In genomic region chr9:77606526-77606925, GRCh38 we compare ENCODE assay signal across 28 cellular contexts. TPM values are rescaled to one million over a fixed set of nuclear protein-coding genes. Genes with fewer than 3 reads are reported as not detected.
DNase-seq lines count a peak whose midpoint lies in the region; ATAC-seq and TF ChIP-seq lines count a peak whose summit lies in the region.
"Had no signal": no experiment of that assay in that cellular context is flagged by ENCODE, and none has a peak within 500 bp of the region (broad histone marks: within the 10 kb centered on the region; RNA-seq: fewer than 3 reads in every experiment).

No MANE protein-coding gene starts in this region.

- no peak for ATAC-seq in upper lobe of left lung (ENCODE audit: low FRiP score in 2 of 2)
- ATAC-seq: activated T-helper 17 cell treated with anti-CD3 and anti-CD28 coated beads, Interleukin-2, amount 50 U/mL, for 72 hours; gastrocnemius medialis; stimulated activated naive CD8-positive, alpha-beta T cell treated with anti-CD3 and anti-CD28 coated beads, Interleukin-15, Interleukin-2, amounts not matched to agents 100 U/mL and 50 U/mL, for 24 hours had no signal

- H3K4me1 Mint-ChIP-seq in progenitor cell of endocrine pancreas (ENCODE audit: low read depth), result peaks cover 11% of the 10 kb centered on the region
- H3K4me1 Mint-ChIP-seq: activated naive CD8-positive, alpha-beta T cell treated with anti-CD3 and anti-CD28 coated beads, Interleukin-2, amount 10 ng/mL, durations not matched to agents 7 days and 5 days; activated T-helper 17 cell treated with anti-CD3 and anti-CD28 coated beads, Interleukin-2, amount 50 U/mL, for 72 hours; central memory CD8-positive, alpha-beta T cell had no signal

- no peak overlapping the region for H3K4me3 ChIP-seq in esophagus squamous epithelium
- no peak overlapping the region for H3K4me3 ChIP-seq in parathyroid adenoma (ENCODE audit: low read depth, low read length)
- H3K4me3 ChIP-seq in upper lobe of left lung, result no peak overlapping the region
- H3K4me3 ChIP-seq: gastrocnemius medialis, HAP-1, lung, tibial artery had no signal

- no peaks in the 10 kb centered on the region for H3K36me3 ChIP-seq in esophagus squamous epithelium
- no peaks in the 10 kb centered on the region for H3K36me3 ChIP-seq in parathyroid adenoma (ENCODE audit: control insufficient read depth, insufficient read depth, low read length)
- H3K36me3 ChIP-seq in upper lobe of left lung, result no peaks in the 10 kb centered on the region
- H3K36me3 ChIP-seq: gastrocnemius medialis, HAP-1, tibial artery had no signal

- no peaks in the 10 kb centered on the region for H3K27me3 ChIP-seq in esophagus squamous epithelium
- no peaks in the 10 kb centered on the region for H3K27me3 ChIP-seq in parathyroid adenoma (ENCODE audit: control insufficient read depth, insufficient read depth, low read length)
- H3K27me3 ChIP-seq in upper lobe of left lung, result no peaks in the 10 kb centered on the region
- H3K27me3 ChIP-seq: gastrocnemius medialis, tibial artery had no signal

- H3K4me3 Mint-ChIP-seq in progenitor cell of endocrine pancreas (ENCODE audit: low read depth), result no peak overlapping the region
- H3K4me3 Mint-ChIP-seq: activated CD4-positive, alpha-beta memory T cell treated with anti-CD3 and anti-CD28 coated beads for 36 hours; activated naive CD8-positive, alpha-beta T cell treated with anti-CD3 and anti-CD28 coated beads, Interleukin-2, amount 10 ng/mL, durations not matched to agents 7 days and 5 days; activated T-helper 17 cell treated with anti-CD3 and anti-CD28 coated beads, Interleukin-2, amount 50 U/mL, for 72 hours; central memory CD8-positive, alpha-beta T cell; dendritic cell treated with granulocyte-macrophage colony-stimulating factor and Interleukin-4, amounts not matched to agents 40 ng/mL and 50 ng/mL, for 4 days had no signal

- intact Hi-C loops in esophagus squamous epithelium (cut with DNase I), result no loop called here

- no peak overlapping the region for H3K27ac Mint-ChIP-seq in progenitor cell of endocrine pancreas
- H3K27ac Mint-ChIP-seq: activated CD4-positive, alpha-beta memory T cell treated with anti-CD3 and anti-CD28 coated beads for 36 hours; activated naive CD8-positive, alpha-beta T cell treated with anti-CD3 and anti-CD28 coated beads, Interleukin-2, amount 10 ng/mL, durations not matched to agents 7 days and 5 days; activated T-helper 17 cell treated with anti-CD3 and anti-CD28 coated beads, Interleukin-2, amount 50 U/mL, for 72 hours; dendritic cell treated with granulocyte-macrophage colony-stimulating factor and Interleukin-4, amounts not matched to agents 40 ng/mL and 50 ng/mL, for 4 days had no signal

- TF ChIP-seq POLR2A in esophagus squamous epithelium (IDR thresholded peaks at IDR 0.05), result no peak
- TF ChIP-seq POLR2A in upper lobe of left lung (IDR thresholded peaks at IDR 0.05), result no peak

- H3K4me1 ChIP-seq in esophagus squamous epithelium, result peaks cover 0 to 20% (median 0%) of the 10 kb centered on the region in 3 donors
- no peaks in the 10 kb centered on the region for H3K4me1 ChIP-seq in parathyroid adenoma
- H3K4me1 ChIP-seq in upper lobe of left lung, result peaks cover 6 to 14% (median 8%) of the 10 kb centered on the region in 4 donors
- H3K4me1 ChIP-seq: HAP-1 had no signal

- no peaks in the 10 kb centered on the region for H3K79me2 ChIP-seq in parathyroid adenoma

- no peak for TF ChIP-seq EP300 in upper lobe of left lung (IDR thresholded peaks at IDR 0.05)

- DNase-seq in NCI-H2029 (lab: John Stamatoyannopoulos, UW) (peak; percentile 37), NCI-H2029 treated with DMSO at 0.1 percent for 48 hours (lab: John Stamatoyannopoulos, UW) (no peak), esophagus squamous epithelium (lab: John Stamatoyannopoulos, UW) (no peak), upper lobe of left lung (no peak), midbrain (lab: John Stamatoyannopoulos, UW) (no peak), progenitor cell of endocrine pancreas (ENCODE audit: low spot score, unreplicated experiment) (no peak), NOMO-1 treated with DMSO at 0.1 percent for 48 hours (lab: John Stamatoyannopoulos, UW; ENCODE audit: unreplicated experiment) (no peak)
- DNase-seq: activated CD4-positive, alpha-beta memory T cell treated with anti-CD3 and anti-CD28 coated beads for 36 hours; activated CD4-positive, CD25-positive, alpha-beta regulatory T cell treated with anti-CD3 and anti-CD28 coated beads, Interleukin-2, amount 50 U/mL, for 72 hours; activated CD8-positive, alpha-beta memory T cell treated with anti-CD3 and anti-CD28 coated beads, Interleukin-2, amount 50 U/mL, for 48 hours; activated naive CD8-positive, alpha-beta T cell treated with anti-CD3 and anti-CD28 coated beads, Interleukin-2, amount 10 ng/mL, durations not matched to agents 7 days and 5 days; DND-41; gastrocnemius medialis; NCI-H1105; NCI-H187 treated with DMSO at 0.1 percent for 48 hours; NCI-H345; NCI-H748 treated with DMSO at 0.1 percent for 48 hours; RPMI8226; stimulated activated naive CD8-positive, alpha-beta T cell treated with anti-CD3 and anti-CD28 coated beads, Interleukin-15, Interleukin-2, amounts not matched to agents 100 U/mL and 50 U/mL, for 24 hours; tibial artery had no signal

- H3K27ac ChIP-seq in esophagus squamous epithelium (peak overlapping the region; percentile 6 to 72 (median 46)), parathyroid adenoma (peak overlapping the region; percentile 61), upper lobe of left lung (peak overlapping the region in 3 of 4 donors; percentile 46 to 78 (median 66))
- H3K27ac ChIP-seq: 22Rv1 had no signal

- no peak overlapping the region for H3K4me2 ChIP-seq in parathyroid adenoma (ENCODE audit: low read length)

- H3K9me3 ChIP-seq in esophagus squamous epithelium (no peaks in the 10 kb centered on the region), parathyroid adenoma (ENCODE audit: control insufficient read depth, low read length) (no peaks in the 10 kb centered on the region), upper lobe of left lung (no peaks in the 10 kb centered on the region)
- H3K9me3 ChIP-seq: gastrocnemius medialis, HAP-1, tibial artery had no signal

- H2AFZ ChIP-seq in parathyroid adenoma, result no peak overlapping the region

- H3K36me3 Mint-ChIP-seq in progenitor cell of endocrine pancreas (ENCODE audit: insufficient read depth), result no peaks in the 10 kb centered on the region
- H3K36me3 Mint-ChIP-seq: activated CD4-positive, alpha-beta memory T cell treated with anti-CD3 and anti-CD28 coated beads for 36 hours; activated naive CD8-positive, alpha-beta T cell treated with anti-CD3 and anti-CD28 coated beads, Interleukin-2, amount 10 ng/mL, durations not matched to agents 7 days and 5 days had no signal

- H3K9me3 Mint-ChIP-seq in progenitor cell of endocrine pancreas (ENCODE audit: low read depth), result no peaks in the 10 kb centered on the region
- H3K9me3 Mint-ChIP-seq: activated naive CD8-positive, alpha-beta T cell treated with anti-CD3 and anti-CD28 coated beads, Interleukin-2, amount 10 ng/mL, durations not matched to agents 7 days and 5 days; activated T-helper 17 cell treated with anti-CD3 and anti-CD28 coated beads, Interleukin-2, amount 50 U/mL, for 72 hours; central memory CD8-positive, alpha-beta T cell; dendritic cell treated with granulocyte-macrophage colony-stimulating factor and Interleukin-4, amounts not matched to agents 40 ng/mL and 50 ng/mL, for 4 days had no signal

- H3K27me3 Mint-ChIP-seq in progenitor cell of endocrine pancreas, result no peaks in the 10 kb centered on the region
- H3K27me3 Mint-ChIP-seq: dendritic cell treated with granulocyte-macrophage colony-stimulating factor and Interleukin-4, amounts not matched to agents 40 ng/mL and 50 ng/mL, for 4 days had no signal

- 46 to 56% methylated on average over 2 of the region's 2 CpGs for WGBS in esophagus squamous epithelium, 2 donors
- WGBS in upper lobe of left lung, 2 donors, result 68 to 72% methylated on average over 2 of the region's 2 CpGs

- no peak overlapping the region for H3K9ac ChIP-seq in parathyroid adenoma

- TF ChIP-seq CTCF in esophagus squamous epithelium (IDR thresholded peaks at IDR 0.05) (no peak), parathyroid adenoma (IDR thresholded peaks at IDR 0.05) (no peak), upper lobe of left lung (IDR thresholded peaks at IDR 0.05) (no peak), progenitor cell of endocrine pancreas (IDR thresholded peaks at IDR 0.05; ENCODE audit: unreplicated experiment) (no peak)

RNA-seq across cellular contexts. Expression of gene GNA14, which starts 41.6 kb away (rescaled TPM):
- total RNA-seq in esophagus squamous epithelium (1 to 10 TPM in 3 of 4 donors, under 1 TPM in 1; 0.35 to 4.0 (median 2.2) TPM), upper lobe of left lung (10 to 100 TPM in 5 of 6 donors, 1 to 10 TPM in 1; 6.0 to 28.3 (median 14.9) TPM), progenitor cell of endocrine pancreas (0.14 and 0.31 TPM in 2 replicates)
- total RNA-seq: activated CD4-positive, alpha-beta memory T cell treated with anti-CD3 and anti-CD28 coated beads for 36 hours; activated naive CD8-positive, alpha-beta T cell treated with anti-CD3 and anti-CD28 coated beads, Interleukin-2, amount 10 ng/mL, durations not matched to agents 7 days and 5 days; activated T-helper 17 cell treated with anti-CD3 and anti-CD28 coated beads, Interleukin-2, amount 50 U/mL, for 72 hours; T-helper 1 cell treated with Interleukin-12 subunit alpha and Interleukin-12 subunit beta and Interleukin-4 antibody, amounts not matched to agents 30 ng/mL and 1 ng/mL, for 36 hours had no signal
